In the genomic region with DNA sequence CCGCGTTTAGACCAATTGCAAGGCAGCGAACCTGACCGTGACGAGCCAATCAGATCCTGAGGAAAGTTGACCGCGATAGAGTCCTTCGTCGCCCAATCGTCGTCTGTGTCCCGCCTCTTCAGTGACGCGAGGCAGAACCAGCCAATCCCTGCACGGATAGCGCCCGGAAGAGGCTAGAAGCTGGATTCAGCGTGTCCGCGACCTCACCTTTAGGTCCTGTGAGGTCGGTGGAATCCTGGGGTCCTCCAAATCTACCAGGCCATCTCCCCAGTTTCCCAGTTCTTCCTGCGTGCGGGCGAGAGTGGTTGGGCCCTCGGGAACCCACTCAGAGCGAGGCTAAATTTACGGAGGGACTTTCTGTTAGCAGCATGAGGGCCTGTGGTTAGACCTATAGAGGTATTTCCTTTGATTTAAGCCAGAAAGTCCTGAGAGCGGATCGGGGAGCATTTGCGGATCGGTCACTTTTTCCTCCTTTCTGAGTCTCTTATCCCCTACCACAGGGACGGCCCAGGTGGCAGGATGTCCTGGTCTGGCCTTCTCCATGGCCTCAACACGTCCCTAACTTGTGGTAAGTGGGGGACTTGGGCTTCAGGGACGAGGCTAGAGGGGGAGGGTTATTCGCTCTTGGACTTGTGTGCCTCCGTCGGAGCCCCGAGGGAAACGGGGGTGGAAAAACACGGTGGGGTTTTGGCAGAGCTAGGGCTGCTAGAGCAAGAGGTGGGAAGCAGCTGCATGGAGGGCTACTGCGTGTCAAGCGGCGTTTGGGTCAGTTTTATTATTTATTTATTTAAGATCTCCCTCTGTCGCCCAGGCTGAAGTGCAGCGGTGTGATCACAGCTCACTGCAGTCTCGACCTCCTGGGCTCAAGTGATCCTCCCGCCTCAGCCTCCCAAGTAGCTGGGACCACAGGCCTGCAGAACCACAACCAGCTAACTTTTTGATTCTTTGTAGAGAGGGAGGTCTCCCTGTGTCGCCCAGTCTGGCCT, we compare ENCODE assay signal across 8 cellular contexts. TPM values are rescaled to one million over a fixed set of nuclear protein-coding genes. Genes with fewer than 3 reads are reported as not detected.
DNase-seq lines count a peak whose midpoint lies in the region; ATAC-seq and TF ChIP-seq lines count a peak whose summit lies in the region.

A gene (plus strand): TSS at position 169 of the 986 bp plus-strand sequence. CDS start 351 bp downstream, at position 520.

- H3K79me2 ChIP-seq in neural progenitor cell (ENCODE audit: low read depth) = peaks cover 48% of the 10 kb centered on the region

- no peaks in the 10 kb centered on the region for H3F3A ChIP-seq in neural progenitor cell (ENCODE audit: low read depth)

- H3K4me3 Mint-ChIP-seq in activated naive CD4-positive, alpha-beta T cell treated with anti-CD3 and anti-CD28 coated beads, Interleukin-2, amount 10 ng/mL, durations not matched to agents 7 days and 5 days = peak within 1 kb of the TSS; percentile 98
- H3K4me3 Mint-ChIP-seq in neural progenitor cell = peak within 1 kb of the TSS; percentile 97

- no peaks in the 10 kb centered on the region for H3K27me3 ChIP-seq in neural progenitor cell

- DNase-seq in ELF-1 (ENCODE audit: low read depth, low spot score) (peak; percentile 100), RPMI7951 (ENCODE audit: low read depth) (peak; percentile 99), foreskin melanocyte (peak; percentile 98), neural progenitor cell (ENCODE audit: low spot score) (peak; percentile 100), substantia nigra (lab: John Stamatoyannopoulos, UW) (peak in 41 of 49 donors; percentile 88 to 100 (median 98))
- peak; percentile 99 for DNase-seq in activated naive CD4-positive, alpha-beta T cell treated with anti-CD3 and anti-CD28 coated beads, Interleukin-2, amount 10 ng/mL, durations not matched to agents 7 days and 5 days

- peaks cover 9% of the 10 kb centered on the region for H3K4me1 ChIP-seq in neural progenitor cell

- peaks cover 18% of the 10 kb centered on the region for H3K9me3 ChIP-seq in KOPT-K1 (ENCODE audit: insufficient read depth, low read length, poor library complexity, severe bottlenecking)
- no peaks in the 10 kb centered on the region for H3K9me3 ChIP-seq in neural progenitor cell (ENCODE audit: low read depth)

- peak within 1 kb of the TSS; percentile 99 for H3K27ac Mint-ChIP-seq in activated naive CD4-positive, alpha-beta T cell treated with anti-CD3 and anti-CD28 coated beads, Interleukin-2, amount 10 ng/mL, durations not matched to agents 7 days and 5 days
- peak within 1 kb of the TSS; percentile 88 for H3K27ac Mint-ChIP-seq in neural progenitor cell

- H3K4me2 ChIP-seq in neural progenitor cell = peak within 1 kb of the TSS; percentile 93

- CTCF ChIA-PET in activated naive CD4-positive, alpha-beta T cell treated with anti-CD3 and anti-CD28 coated beads, Interleukin-2, amount 10 ng/mL, durations not matched to agents 7 days and 5 days (lab: Charles Lee) = interaction anchor here (0.6 to 3.2 kb wide), 39 partner anchors 9 to 592 kb away, joined by 3 to 26 read pairs (median 4); a partner anchor contains a TSS

- no peaks in the 10 kb centered on the region for H3K27me3 Mint-ChIP-seq in activated naive CD4-positive, alpha-beta T cell treated with anti-CD3 and anti-CD28 coated beads, Interleukin-2, amount 10 ng/mL, durations not matched to agents 7 days and 5 days
- peaks cover 2% of the 10 kb centered on the region for H3K27me3 Mint-ChIP-seq in neural progenitor cell (ENCODE audit: insufficient read depth, low read depth)

- peaks cover 50% of the 10 kb centered on the region for H3K4me1 Mint-ChIP-seq in activated naive CD4-positive, alpha-beta T cell treated with anti-CD3 and anti-CD28 coated beads, Interleukin-2, amount 10 ng/mL, durations not matched to agents 7 days and 5 days
- H3K4me1 Mint-ChIP-seq in neural progenitor cell = peaks cover 19% of the 10 kb centered on the region

- H3K9me3 Mint-ChIP-seq in activated naive CD4-positive, alpha-beta T cell treated with anti-CD3 and anti-CD28 coated beads, Interleukin-2, amount 10 ng/mL, durations not matched to agents 7 days and 5 days = peaks cover 13% of the 10 kb centered on the region
- H3K9me3 Mint-ChIP-seq in neural progenitor cell = peaks cover 6% of the 10 kb centered on the region

- ATAC-seq in GM21786 (IDR thresholded peaks at IDR 0.05; ENCODE audit: unreplicated experiment) = peak; percentile 94

- peak within 1 kb of the TSS; percentile 74 for H3K4me3 ChIP-seq in neural progenitor cell

- peak within 1 kb of the TSS; percentile 94 for H3K9ac ChIP-seq in neural progenitor cell

- H3K27ac ChIP-seq in KOPT-K1 (ENCODE audit: low read depth, low read length, poor library complexity, severe bottlenecking) (peak within 1 kb of the TSS; percentile 76), neural progenitor cell (peak within 1 kb of the TSS; percentile 91), substantia nigra (ENCODE audit: low read depth, low read length, poor library complexity, severe bottlenecking) (peak within 1 kb of the TSS; percentile 95)

- TF ChIP-seq CTCF in neural progenitor cell (IDR thresholded peaks at IDR 0.05) = no peak

- peaks cover 27% of the 10 kb centered on the region for H3K36me3 Mint-ChIP-seq in activated naive CD4-positive, alpha-beta T cell treated with anti-CD3 and anti-CD28 coated beads, Interleukin-2, amount 10 ng/mL, durations not matched to agents 7 days and 5 days
- H3K36me3 Mint-ChIP-seq in neural progenitor cell = peaks cover 18% of the 10 kb centered on the region

- no peaks in the 10 kb centered on the region for H4K20me1 ChIP-seq in neural progenitor cell (ENCODE audit: low read depth)

- H3K36me3 ChIP-seq in KOPT-K1 (ENCODE audit: insufficient read depth, low read length) (peaks cover 33% of the 10 kb centered on the region), neural progenitor cell (no peaks in the 10 kb centered on the region)

- H2AFZ ChIP-seq in neural progenitor cell (replicated peaks) = peak within 1 kb of the TSS; percentile 97

RNA-seq across cellular contexts. Expression of the gene that starts here (rescaled TPM):
- 56.4 and 61.2 TPM in 2 replicates for total RNA-seq in RPMI7951 (2014; rRNA removed; shearing (Covaris generic))
- 9.2 and 23.9 TPM in 2 replicates for total RNA-seq in neural progenitor cell (ENCODE audit: low replicate concordance)

Comparison
In these comparisons a context has a peak if more than half of its experiments do, and no peak if none do; other contexts are left out.
1. Peak in every context shown above with its lines: DNase-seq, ATAC-seq, H3K4me3 ChIP-seq and H3K27ac ChIP-seq.